ENCODE assay signal across 8 cellular contexts in genomic region chr5:40688127-40688756, GRCh38. TPM values are rescaled to one million over a fixed set of nuclear protein-coding genes. Genes with fewer than 3 reads are reported as not detected.
DNase-seq lines count a peak whose midpoint lies in the region; ATAC-seq lines count a peak whose summit lies in the region.

No MANE protein-coding gene starts in this region.

- ATAC-seq in GM19023 (IDR thresholded peaks at IDR 0.05; ENCODE audit: unreplicated experiment) (peak; percentile 98), HG03175 (IDR thresholded peaks at IDR 0.05; ENCODE audit: unreplicated experiment) (peak; percentile 77), left lobe of liver (peak; percentile 100)
- peak; percentile 67 to 71 for ATAC-seq in activated CD4-positive, CD25-positive, alpha-beta regulatory T cell treated with anti-CD3 and anti-CD28 coated beads, Interleukin-2, amount 50 U/mL, for 24 hours

- DNase-seq in AML-193 (lab: John Stamatoyannopoulos, UW): peak; percentile 73 to 81
- peak; percentile 83 for DNase-seq in NCI-H345 (lab: John Stamatoyannopoulos, UW)
- peak; percentile 62 for DNase-seq in cerebellum (ENCODE audit: low spot score)
- DNase-seq in left lobe of liver (ENCODE audit: low spot score): peak; percentile 82
- peak; percentile 84 for DNase-seq in stimulated activated CD4-positive, alpha-beta T cell treated with anti-CD3 and anti-CD28 coated beads, Interleukin-2, amount 100 ng/mL, for 48 hours

RNA-seq across cellular contexts. Expression of gene PTGER4, which starts 8.5 kb away (rescaled TPM):
- 1.3 TPM for total RNA-seq in cerebellum
- total RNA-seq in left lobe of liver: 0.96 TPM

Comparison
In these comparisons a context has a peak if more than half of its experiments do, and no peak if none do; other contexts are left out.
1. Peak in every context shown above with its lines: DNase-seq and ATAC-seq.